18 cellular contexts compared by ENCODE assay signal in genomic region chr3:127829537-127829936, GRCh38.
"Had no signal": no experiment of that assay in that cellular context is flagged by ENCODE, and none has a peak within 500 bp of the region (broad histone marks: within the 10 kb centered on the region; RNA-seq: fewer than 3 reads in every experiment).

No MANE protein-coding gene starts in this region.

- DNase-seq: activated CD4-positive, alpha-beta T cell treated with anti-CD3 and anti-CD28 coated beads, Interleukin-2, amount 50 U/mL, for 1 hour; activated CD8-positive, alpha-beta T cell treated with anti-CD3 and anti-CD28 coated beads, Interleukin-2, amount 10 ng/mL, durations not matched to agents 7 days and 5 days; activated naive CD4-positive, alpha-beta T cell; activated T-cell treated with anti-CD3 and anti-CD28 coated beads, Interleukin-2, amount 50 U/mL, for 1 hour; amniotic stem cell; cerebellar nuclear complex; endodermal cell; heart left ventricle; left ventricle myocardium superior; midbrain; natural killer cell; stimulated activated CD4-positive, alpha-beta T cell treated with anti-CD3 and anti-CD28 coated beads, Interleukin-4, amount 100 ng/mL, for 4 hours; stimulated activated naive CD8-positive, alpha-beta T cell treated with anti-CD3 and anti-CD28 coated beads, Interleukin-15, amount 100 ng/mL, for 72 hours; tibial artery had no signal

- H3K27ac ChIP-seq: coronary artery, heart left ventricle, right atrium auricular region, tibial artery, VCaP had no signal

- H3K27me3 ChIP-seq: heart left ventricle, right atrium auricular region, tibial artery had no signal

- H3K36me3 ChIP-seq: heart left ventricle, right atrium auricular region, tibial artery had no signal

- H3K4me3 ChIP-seq: coronary artery, heart left ventricle, right atrium auricular region, tibial artery had no signal

- FAIRE-seq: islet of Langerhans had no signal

- H3K4me1 ChIP-seq: heart left ventricle, right atrium auricular region, tibial artery had no signal
